ENCODE assay signal across 1 cellular context in the genomic region with DNA sequence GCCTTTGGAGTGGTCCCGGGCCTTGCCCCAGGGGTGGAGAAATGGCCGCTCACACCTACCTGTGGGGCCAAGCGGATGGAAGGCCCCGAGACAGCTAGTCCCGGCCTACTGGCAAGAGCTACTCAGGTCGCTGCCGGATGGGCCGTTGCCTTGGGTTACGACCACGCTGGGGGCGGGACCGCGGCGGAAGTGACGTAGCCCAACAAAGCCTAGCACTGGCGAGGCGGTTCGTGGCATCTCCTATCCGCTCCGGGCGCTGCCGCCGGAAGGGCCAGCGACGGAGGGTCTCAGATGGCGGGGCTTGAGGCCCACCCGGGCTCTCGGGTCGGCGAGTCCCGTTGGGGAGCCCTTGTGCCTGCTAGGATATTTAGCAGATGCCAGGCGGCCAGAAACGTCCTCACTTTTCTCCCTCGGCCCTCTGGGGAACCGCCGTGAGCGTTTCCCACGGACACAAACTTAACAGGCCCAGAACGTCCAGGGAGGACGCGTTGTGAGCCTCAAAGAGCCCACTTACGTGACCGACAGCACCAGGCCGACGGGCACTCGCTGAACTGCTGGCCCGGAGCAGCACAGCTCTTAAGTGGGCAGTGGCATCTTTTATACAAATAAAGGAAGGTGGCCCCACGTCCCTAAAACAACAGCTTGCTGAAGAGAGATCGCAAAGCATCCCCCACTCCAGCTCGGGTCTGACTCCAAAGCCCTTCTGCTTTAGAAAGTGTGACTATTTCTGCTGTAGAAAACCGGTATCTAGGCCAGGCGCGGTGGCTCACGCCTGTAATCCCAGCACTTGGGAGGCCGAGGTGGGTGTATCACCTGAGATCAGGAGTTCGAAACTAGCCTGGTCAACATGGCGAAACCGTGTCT.
TF ChIP-seq lines count a peak whose summit lies in the region.

A gene with protein sequence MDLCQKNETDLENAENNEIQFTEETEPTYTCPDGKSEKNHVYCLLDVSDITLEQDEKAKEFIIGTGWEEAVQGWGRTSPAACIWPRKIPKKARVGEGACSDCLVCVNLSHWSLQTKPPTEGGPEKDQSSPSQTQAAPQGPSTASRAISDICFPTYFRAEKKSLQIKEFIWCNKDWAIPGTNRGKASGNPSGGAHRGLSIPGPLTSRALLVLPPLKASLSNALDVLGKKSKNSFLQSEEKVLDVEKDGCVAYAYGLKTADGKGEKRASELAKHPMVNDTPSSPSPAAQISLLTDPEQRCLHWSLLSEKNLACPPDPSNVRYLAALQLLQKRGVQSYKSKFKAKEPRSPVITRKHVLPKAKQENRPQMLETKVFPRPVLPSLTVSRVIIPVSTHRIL (minus strand): TSS at position 162 of the 864 bp plus-strand sequence. CDS start 13,283 bp downstream, outside the sequence.

TF ChIP-seq in GM12878, 131 proteins besides CTCF, POLR2A, EP300 and RAD21 (continued from another document and continues in another):
- TF ChIP-seq, protein P1, sequence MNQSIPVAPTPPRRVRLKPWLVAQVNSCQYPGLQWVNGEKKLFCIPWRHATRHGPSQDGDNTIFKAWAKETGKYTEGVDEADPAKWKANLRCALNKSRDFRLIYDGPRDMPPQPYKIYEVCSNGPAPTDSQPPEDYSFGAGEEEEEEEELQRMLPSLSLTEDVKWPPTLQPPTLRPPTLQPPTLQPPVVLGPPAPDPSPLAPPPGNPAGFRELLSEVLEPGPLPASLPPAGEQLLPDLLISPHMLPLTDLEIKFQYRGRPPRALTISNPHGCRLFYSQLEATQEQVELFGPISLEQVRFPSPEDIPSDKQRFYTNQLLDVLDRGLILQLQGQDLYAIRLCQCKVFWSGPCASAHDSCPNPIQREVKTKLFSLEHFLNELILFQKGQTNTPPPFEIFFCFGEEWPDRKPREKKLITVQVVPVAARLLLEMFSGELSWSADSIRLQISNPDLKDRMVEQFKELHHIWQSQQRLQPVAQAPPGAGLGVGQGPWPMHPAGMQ (IDR thresholded peaks at IDR 0.05; ENCODE audit: borderline replicate concordance) = no peak
- TF ChIP-seq ELK1 (IDR thresholded peaks at IDR 0.05; ENCODE audit: low read depth, low read length) = no peak; the same call in 1 of the 2 replicates
- TF ChIP-seq LARP7 (IDR thresholded peaks at IDR 0.05) = peak; percentile 79
- TF ChIP-seq SRF (IDR thresholded peaks at IDR 0.05; ENCODE audit: low read depth in 2 of 2, low read length in 2 of 2) = peak in 1 of 2 experiments; percentile 3; a peak in 1 of 4 replicates
- TF ChIP-seq ZBTB40 (IDR thresholded peaks at IDR 0.05; ENCODE audit: borderline replicate concordance) = peak; percentile 95
- TF ChIP-seq ZZZ3 (IDR thresholded peaks at IDR 0.05; ENCODE audit: control insufficient read depth, insufficient read length, low read depth) = no peak
- TF ChIP-seq, protein P2, sequence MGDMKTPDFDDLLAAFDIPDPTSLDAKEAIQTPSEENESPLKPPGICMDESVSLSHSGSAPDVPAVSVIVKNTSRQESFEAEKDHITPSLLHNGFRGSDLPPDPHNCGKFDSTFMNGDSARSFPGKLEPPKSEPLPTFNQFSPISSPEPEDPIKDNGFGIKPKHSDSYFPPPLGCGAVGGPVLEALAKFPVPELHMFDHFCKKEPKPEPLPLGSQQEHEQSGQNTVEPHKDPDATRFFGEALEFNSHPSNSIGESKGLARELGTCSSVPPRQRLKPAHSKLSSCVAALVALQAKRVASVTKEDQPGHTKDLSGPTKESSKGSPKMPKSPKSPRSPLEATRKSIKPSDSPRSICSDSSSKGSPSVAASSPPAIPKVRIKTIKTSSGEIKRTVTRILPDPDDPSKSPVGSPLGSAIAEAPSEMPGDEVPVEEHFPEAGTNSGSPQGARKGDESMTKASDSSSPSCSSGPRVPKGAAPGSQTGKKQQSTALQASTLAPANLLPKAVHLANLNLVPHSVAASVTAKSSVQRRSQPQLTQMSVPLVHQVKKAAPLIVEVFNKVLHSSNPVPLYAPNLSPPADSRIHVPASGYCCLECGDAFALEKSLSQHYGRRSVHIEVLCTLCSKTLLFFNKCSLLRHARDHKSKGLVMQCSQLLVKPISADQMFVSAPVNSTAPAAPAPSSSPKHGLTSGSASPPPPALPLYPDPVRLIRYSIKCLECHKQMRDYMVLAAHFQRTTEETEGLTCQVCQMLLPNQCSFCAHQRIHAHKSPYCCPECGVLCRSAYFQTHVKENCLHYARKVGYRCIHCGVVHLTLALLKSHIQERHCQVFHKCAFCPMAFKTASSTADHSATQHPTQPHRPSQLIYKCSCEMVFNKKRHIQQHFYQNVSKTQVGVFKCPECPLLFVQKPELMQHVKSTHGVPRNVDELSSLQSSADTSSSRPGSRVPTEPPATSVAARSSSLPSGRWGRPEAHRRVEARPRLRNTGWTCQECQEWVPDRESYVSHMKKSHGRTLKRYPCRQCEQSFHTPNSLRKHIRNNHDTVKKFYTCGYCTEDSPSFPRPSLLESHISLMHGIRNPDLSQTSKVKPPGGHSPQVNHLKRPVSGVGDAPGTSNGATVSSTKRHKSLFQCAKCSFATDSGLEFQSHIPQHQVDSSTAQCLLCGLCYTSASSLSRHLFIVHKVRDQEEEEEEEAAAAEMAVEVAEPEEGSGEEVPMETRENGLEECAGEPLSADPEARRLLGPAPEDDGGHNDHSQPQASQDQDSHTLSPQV (IDR thresholded peaks at IDR 0.05) = no peak
- no peak for TF ChIP-seq CHD1 (IDR thresholded peaks at IDR 0.05; ENCODE audit: low read depth, low read length)
- no peak for TF ChIP-seq USF2 (IDR thresholded peaks at IDR 0.05; ENCODE audit: borderline replicate concordance, low read depth, low read length)
- no peak for TF ChIP-seq SMAD5 (IDR thresholded peaks at IDR 0.05; ENCODE audit: low read depth)
- TF ChIP-seq ZBED1 (IDR thresholded peaks at IDR 0.05; ENCODE audit: borderline replicate concordance) = peak; percentile 27; the same call in 1 of the 2 replicates
- no peak for TF ChIP-seq HDGF (IDR thresholded peaks at IDR 0.05)
- TF ChIP-seq, protein P3, sequence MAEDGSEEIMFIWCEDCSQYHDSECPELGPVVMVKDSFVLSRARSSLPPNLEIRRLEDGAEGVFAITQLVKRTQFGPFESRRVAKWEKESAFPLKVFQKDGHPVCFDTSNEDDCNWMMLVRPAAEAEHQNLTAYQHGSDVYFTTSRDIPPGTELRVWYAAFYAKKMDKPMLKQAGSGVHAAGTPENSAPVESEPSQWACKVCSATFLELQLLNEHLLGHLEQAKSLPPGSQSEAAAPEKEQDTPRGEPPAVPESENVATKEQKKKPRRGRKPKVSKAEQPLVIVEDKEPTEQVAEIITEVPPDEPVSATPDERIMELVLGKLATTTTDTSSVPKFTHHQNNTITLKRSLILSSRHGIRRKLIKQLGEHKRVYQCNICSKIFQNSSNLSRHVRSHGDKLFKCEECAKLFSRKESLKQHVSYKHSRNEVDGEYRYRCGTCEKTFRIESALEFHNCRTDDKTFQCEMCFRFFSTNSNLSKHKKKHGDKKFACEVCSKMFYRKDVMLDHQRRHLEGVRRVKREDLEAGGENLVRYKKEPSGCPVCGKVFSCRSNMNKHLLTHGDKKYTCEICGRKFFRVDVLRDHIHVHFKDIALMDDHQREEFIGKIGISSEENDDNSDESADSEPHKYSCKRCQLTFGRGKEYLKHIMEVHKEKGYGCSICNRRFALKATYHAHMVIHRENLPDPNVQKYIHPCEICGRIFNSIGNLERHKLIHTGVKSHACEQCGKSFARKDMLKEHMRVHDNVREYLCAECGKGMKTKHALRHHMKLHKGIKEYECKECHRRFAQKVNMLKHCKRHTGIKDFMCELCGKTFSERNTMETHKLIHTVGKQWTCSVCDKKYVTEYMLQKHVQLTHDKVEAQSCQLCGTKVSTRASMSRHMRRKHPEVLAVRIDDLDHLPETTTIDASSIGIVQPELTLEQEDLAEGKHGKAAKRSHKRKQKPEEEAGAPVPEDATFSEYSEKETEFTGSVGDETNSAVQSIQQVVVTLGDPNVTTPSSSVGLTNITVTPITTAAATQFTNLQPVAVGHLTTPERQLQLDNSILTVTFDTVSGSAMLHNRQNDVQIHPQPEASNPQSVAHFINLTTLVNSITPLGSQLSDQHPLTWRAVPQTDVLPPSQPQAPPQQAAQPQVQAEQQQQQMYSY (CRISPR knock-in tag; IDR thresholded peaks at IDR 0.05) = no peak
- TF ChIP-seq HDAC2 (IDR thresholded peaks at IDR 0.05) = no peak
- no peak for TF ChIP-seq EED (IDR thresholded peaks at IDR 0.05; ENCODE audit: low read depth)
- TF ChIP-seq NFYA (IDR thresholded peaks at IDR 0.05; ENCODE audit: borderline replicate concordance, low read depth, low read length) = no peak
- 0 out of 2 replicates have a peak, but pooled peaks have one; percentile 61 for TF ChIP-seq RB1 (IDR thresholded peaks at IDR 0.05; ENCODE audit: borderline replicate concordance)
- TF ChIP-seq, protein P4, sequence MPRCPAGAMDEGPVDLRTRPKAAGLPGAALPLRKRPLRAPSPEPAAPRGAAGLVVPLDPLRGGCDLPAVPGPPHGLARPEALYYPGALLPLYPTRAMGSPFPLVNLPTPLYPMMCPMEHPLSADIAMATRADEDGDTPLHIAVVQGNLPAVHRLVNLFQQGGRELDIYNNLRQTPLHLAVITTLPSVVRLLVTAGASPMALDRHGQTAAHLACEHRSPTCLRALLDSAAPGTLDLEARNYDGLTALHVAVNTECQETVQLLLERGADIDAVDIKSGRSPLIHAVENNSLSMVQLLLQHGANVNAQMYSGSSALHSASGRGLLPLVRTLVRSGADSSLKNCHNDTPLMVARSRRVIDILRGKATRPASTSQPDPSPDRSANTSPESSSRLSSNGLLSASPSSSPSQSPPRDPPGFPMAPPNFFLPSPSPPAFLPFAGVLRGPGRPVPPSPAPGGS (IDR thresholded peaks at IDR 0.05; ENCODE audit: borderline replicate concordance, insufficient read depth, low read depth, low read length, poor library complexity, severe bottlenecking) = no peak
- TF ChIP-seq KLF5 (IDR thresholded peaks at IDR 0.05; ENCODE audit: partially characterized antibody) = no peak
- TF ChIP-seq TBL1XR1 (IDR thresholded peaks at IDR 0.05; ENCODE audit: low read depth, low read length) = no peak; the same call in 1 of the 2 replicates
- no peak for TF ChIP-seq CHD4 (IDR thresholded peaks at IDR 0.05)
- no peak for TF ChIP-seq NR2F1 (conservative IDR thresholded peaks at IDR 0.05)
- no peak for TF ChIP-seq MTA3 (IDR thresholded peaks at IDR 0.05; ENCODE audit: borderline replicate concordance, low read length)
- TF ChIP-seq EZH2 (IDR thresholded peaks at IDR 0.05; ENCODE audit: borderline replicate concordance, control insufficient read depth, low read depth, low read length) = no peak
- TF ChIP-seq ZNF274 (IDR thresholded peaks at IDR 0.05; ENCODE audit: insufficient read depth, insufficient read length) = no peak
- no peak for TF ChIP-seq ZNF384 (IDR thresholded peaks at IDR 0.05; ENCODE audit: borderline replicate concordance, low read depth, low read length)
- TF ChIP-seq ETV6 (conservative IDR thresholded peaks at IDR 0.05 in 1 of 2, IDR thresholded peaks at IDR 0.05 in 1 of 2; ENCODE audit: borderline replicate concordance in 1 of 2, low read depth in 1 of 2) = no peak
- TF ChIP-seq TAF1 (IDR thresholded peaks at IDR 0.05; ENCODE audit: borderline replicate concordance, low read depth, low read length) = peak; percentile 69; the same call in 1 of the 2 replicates
- TF ChIP-seq BRCA1 (IDR thresholded peaks at IDR 0.05; ENCODE audit: low read depth, low read length) = no peak
- TF ChIP-seq TCF12 (IDR thresholded peaks at IDR 0.05; ENCODE audit: low read depth, low read length) = 0 out of 2 replicates have a peak, but pooled peaks have one; percentile 13
